Comparison of ENCODE assay signal across 8 cellular contexts in the genomic region with DNA sequence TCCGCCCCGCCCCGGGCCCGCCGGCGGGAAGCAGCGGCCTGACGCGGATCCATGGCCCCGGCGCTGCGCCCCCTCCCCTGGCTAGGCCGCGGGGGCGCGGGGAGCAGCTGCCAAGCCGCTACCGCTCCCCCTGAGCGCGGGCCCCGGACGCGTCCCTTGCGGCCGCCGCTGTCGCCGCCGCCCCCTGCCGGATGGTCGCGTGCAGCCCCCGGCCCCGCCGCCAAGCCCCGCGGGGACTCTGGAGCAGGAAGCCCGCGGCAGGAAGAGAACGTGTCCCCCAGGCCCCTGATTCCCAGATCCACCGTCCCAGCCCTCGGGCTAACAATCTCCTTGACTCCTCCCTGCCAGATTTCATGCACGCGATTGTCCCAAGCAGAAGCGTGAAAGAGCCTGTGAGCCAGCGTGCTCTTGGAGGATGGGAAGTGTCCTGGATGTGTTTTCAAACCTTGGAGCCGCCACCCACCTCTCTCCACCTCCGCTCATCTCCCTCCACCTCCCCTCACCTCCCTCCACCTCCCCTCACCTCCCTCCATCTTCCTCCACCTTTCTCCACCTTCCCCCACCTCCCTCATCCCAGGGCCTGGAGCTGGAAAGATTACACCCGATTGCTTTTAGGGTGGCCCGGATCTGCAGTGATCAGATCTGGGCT. TPM values are rescaled to one million over a fixed set of nuclear protein-coding genes. Genes with fewer than 3 reads are reported as not detected.
DNase-seq lines count a peak whose midpoint lies in the region; ATAC-seq and TF ChIP-seq lines count a peak whose summit lies in the region.

No MANE protein-coding gene starts in this region.

- no TSS peak for BruUV-seq in A673 (replicated peaks; lab: Mats Ljungman, UMichigan)

- H3K4me1 ChIP-seq in A673 (ENCODE audit: insufficient read depth, low read length, poor library complexity, severe bottlenecking), result peaks cover 23% of the 10 kb centered on the region
- H3K4me1 ChIP-seq in parathyroid adenoma, result peaks cover 9% of the 10 kb centered on the region

- H3K36me3 Mint-ChIP-seq in activated naive CD8-positive, alpha-beta T cell treated with anti-CD3 and anti-CD28 coated beads for 36 hours, result no peaks in the 10 kb centered on the region

- CTCF ChIA-PET in A673 (lab: Charles Lee), result interaction anchor here (0.6 kb wide), 3 partner anchors 9 to 92 kb away, joined by 3 to 18 read pairs (median 10); no protein-coding TSS in a partner anchor

- intact Hi-C loops in A673 (cut with micrococcal nuclease; ENCODE audit: unreplicated experiment) (loop anchor here (5.0 kb wide), 1 partner anchor 231 kb away; a partner anchor contains a TSS), head of caudate nucleus (cut with DNase I) (loop anchor here (5.0 to 10.0 kb wide), 2 partner anchors 138 to 231 kb away; a partner anchor contains a TSS)

- H3K36me3 ChIP-seq in A673 (ENCODE audit: insufficient read depth, low read length, poor library complexity, severe bottlenecking) (no peaks in the 10 kb centered on the region), parathyroid adenoma (ENCODE audit: control insufficient read depth, insufficient read depth, low read length) (no peaks in the 10 kb centered on the region)

- peaks cover 23% of the 10 kb centered on the region for H3K4me1 Mint-ChIP-seq in activated naive CD8-positive, alpha-beta T cell treated with anti-CD3 and anti-CD28 coated beads for 36 hours

- no peaks in the 10 kb centered on the region for H3K79me2 ChIP-seq in parathyroid adenoma

- no peaks in the 10 kb centered on the region for H3K27me3 Mint-ChIP-seq in activated naive CD8-positive, alpha-beta T cell treated with anti-CD3 and anti-CD28 coated beads for 36 hours

- peak; percentile 80 for ATAC-seq in GM18498 (IDR thresholded peaks at IDR 0.05; ENCODE audit: unreplicated experiment)
- peak; percentile 65 for ATAC-seq in HG03045 (IDR thresholded peaks at IDR 0.05; ENCODE audit: unreplicated experiment)
- no peak for ATAC-seq in HG03378 (IDR thresholded peaks at IDR 0.05; ENCODE audit: unreplicated experiment)

- H3K4me3 ChIP-seq in A673 (ENCODE audit: low read depth, low read length, poor library complexity, severe bottlenecking), result peak overlapping the region; percentile 57
- H3K4me3 ChIP-seq in parathyroid adenoma (ENCODE audit: low read depth, low read length), result peak overlapping the region; percentile 64

- H3K9ac ChIP-seq in parathyroid adenoma, result no peak overlapping the region

- peak overlapping the region; percentile 91 for H3K27ac ChIP-seq in A673 (ENCODE audit: low read depth, low read length, poor library complexity, severe bottlenecking)
- H3K27ac ChIP-seq in parathyroid adenoma, result peak overlapping the region; percentile 87

- H3K27me3 ChIP-seq in A673 (replicated peaks; ENCODE audit: insufficient read depth, low read depth, low read length, poor library complexity) (no peaks in the 10 kb centered on the region), parathyroid adenoma (ENCODE audit: control insufficient read depth, insufficient read depth, low read length) (no peaks in the 10 kb centered on the region)

- peak overlapping the region; percentile 95 for H2AFZ ChIP-seq in parathyroid adenoma

- H3K9me3 Mint-ChIP-seq in activated naive CD8-positive, alpha-beta T cell treated with anti-CD3 and anti-CD28 coated beads for 36 hours, result no peaks in the 10 kb centered on the region

- H3K4me3 Mint-ChIP-seq in activated naive CD8-positive, alpha-beta T cell treated with anti-CD3 and anti-CD28 coated beads for 36 hours, result peak overlapping the region; percentile 80

- peak; percentile 78 for DNase-seq in A673 (ENCODE audit: low spot score)
- peak; percentile 35 for DNase-seq in RPMI7951 (ENCODE audit: low read depth)
- peak; percentile 65 for DNase-seq in activated naive CD8-positive, alpha-beta T cell treated with anti-CD3 and anti-CD28 coated beads for 36 hours
- peak in 39 of 42 donors; percentile 21 to 85 (median 66) for DNase-seq in head of caudate nucleus

- no peaks in the 10 kb centered on the region for H3K9me3 ChIP-seq in A673 (ENCODE audit: low read depth, low read length, poor library complexity, severe bottlenecking)
- no peaks in the 10 kb centered on the region for H3K9me3 ChIP-seq in parathyroid adenoma (ENCODE audit: control insufficient read depth, low read length)

- TF ChIP-seq CTCF in A673 (conservative IDR thresholded peaks at IDR 0.05; ENCODE audit: low read depth, low read length), result peak; percentile 39
- TF ChIP-seq CTCF in parathyroid adenoma (IDR thresholded peaks at IDR 0.05), result no peak

- POLR2A ChIA-PET in A673 (lab: Charles Lee; ENCODE audit: low non-redundant PET), result interaction anchor here (0.6 kb wide), 3 partner anchors 17 to 232 kb away, joined by 3 to 4 read pairs (median 4); no protein-coding TSS in a partner anchor

- peak overlapping the region; percentile 86 for H3K27ac Mint-ChIP-seq in activated naive CD8-positive, alpha-beta T cell treated with anti-CD3 and anti-CD28 coated beads for 36 hours

- H3K4me2 ChIP-seq in parathyroid adenoma (ENCODE audit: low read length), result peak overlapping the region; percentile 86

RNA-seq across cellular contexts. Expression of a gene that starts 0.4 kb away (rescaled TPM):
- total RNA-seq in A673 (2021), result 49.7 and 49.8 TPM in 2 replicates
- total RNA-seq in RPMI7951 (2014; rRNA removed; shearing (Covaris generic)), result not detected in 2 replicates
- 1 to 10 TPM; 2.8 to 3.6 TPM for total RNA-seq in activated naive CD8-positive, alpha-beta T cell treated with anti-CD3 and anti-CD28 coated beads for 36 hours

Comparison
In these comparisons a context has a peak if more than half of its experiments do, and no peak if none do; other contexts are left out.
1. RNA of a gene that starts 0.4 kb away (total RNA-seq): 49.7 to 49.8 TPM in A673; 2.8 to 3.6 TPM in activated naive CD8-positive, alpha-beta T cell treated with anti-CD3 and anti-CD28 coated beads for 36 hours and not detected in RPMI7951; every median in the first group is over 10 times any median in the second.
2. Peak in every context shown above with its lines, with median percentiles within 50 percentile points of each other: DNase-seq.